In genomic region chr1:245765241-245766000, GRCh38 we compare ENCODE assay signal across 16 cellular contexts.
A peak's percentile ranks its signal among the peaks of the same experiment; 100 is the strongest.
DNase-seq lines count a peak whose midpoint lies in the region; ATAC-seq, FAIRE-seq and TF ChIP-seq lines count a peak whose summit lies in the region.
"Had no signal": no experiment of that assay in that cellular context is flagged by ENCODE, and none has a peak within 500 bp of the region (broad histone marks: within the 10 kb centered on the region; RNA-seq: fewer than 3 reads in every experiment).

No MANE protein-coding gene starts in this region.

- ATAC-seq in GM18520 (IDR thresholded peaks at IDR 0.05; ENCODE audit: unreplicated experiment) (no peak), HG03196 (IDR thresholded peaks at IDR 0.05; ENCODE audit: unreplicated experiment) (no peak)
- ATAC-seq: A549 had no signal

- FAIRE-seq in bronchial epithelial cell (lab: Jason Lieb, UNC) = no peak
- FAIRE-seq: A549 had no signal

- H2AFZ ChIP-seq in ACC112 (ENCODE audit: low read length, unreplicated experiment) = peak overlapping the region; percentile 23

- DNase-seq in HK-2 (ENCODE audit: unreplicated experiment) (peak; percentile 56), bronchial epithelial cell (ENCODE audit: low read depth) (peak; percentile 66), iris pigment epithelial cell (ENCODE audit: low read depth) (peak; percentile 63), T-helper 2 cell (no peak), NCI-H1105 (lab: John Stamatoyannopoulos, UW) (no peak)
- DNase-seq: activated naive CD4-positive, alpha-beta T cell treated with anti-CD3 and anti-CD28 coated beads, Interleukin-2, amount 10 ng/mL, durations not matched to agents 7 days and 5 days; Calu3; NCI-H1048; NCI-H226; ovary; WERI-Rb-1 had no signal

- H3K27me3 ChIP-seq in ACC112 (ENCODE audit: insufficient read depth, low read length) = no peaks in the 10 kb centered on the region
- H3K27me3 ChIP-seq in bronchial epithelial cell (ENCODE audit: control insufficient read depth, insufficient read depth, low read length) = no peaks in the 10 kb centered on the region
- H3K27me3 ChIP-seq: ovary had no signal

- H3K4me1 ChIP-seq in ACC112 (ENCODE audit: control insufficient read depth, insufficient read depth, low read length, unreplicated experiment) = peaks cover 21% of the 10 kb centered on the region
- H3K4me1 ChIP-seq: A549 had no signal

- H3K4me3 ChIP-seq in ACC112 (ENCODE audit: low read depth, low read length) = no peak overlapping the region
- H3K4me3 ChIP-seq in bronchial epithelial cell (ENCODE audit: low read depth, low read length) = no peak overlapping the region
- H3K4me3 ChIP-seq: A549, ovary had no signal

- H3K79me2 ChIP-seq in ACC112 (ENCODE audit: control insufficient read depth, insufficient read depth, low read length, unreplicated experiment) = no peaks in the 10 kb centered on the region

- peaks cover 9% of the 10 kb centered on the region; the same call in 1 of the 2 replicates for H3K36me3 ChIP-seq in ACC112 (ENCODE audit: insufficient read depth, low read length)
- no peaks in the 10 kb centered on the region for H3K36me3 ChIP-seq in bronchial epithelial cell (ENCODE audit: control insufficient read depth, insufficient read depth, low read length)
- H3K36me3 ChIP-seq: ovary, WERI-Rb-1 had no signal

- no peak for TF ChIP-seq CTCF in bronchial epithelial cell (IDR thresholded peaks at IDR 0.05; ENCODE audit: insufficient read depth, low read length, severe bottlenecking)

- peak overlapping the region; percentile 66 for H3K27ac ChIP-seq in ACC112 (ENCODE audit: low read depth, low read length)
- H3K27ac ChIP-seq: A549, epithelial cell of prostate, ovary, WERI-Rb-1 had no signal

Comparison
In these comparisons a context has a peak if more than half of its experiments do, and no peak if none do; other contexts are left out.
1. DNase-seq: peak in HK-2 (single experiment), bronchial epithelial cell (single experiment) and iris pigment epithelial cell (single experiment); none in T-helper 2 cell (0 of 5) and NCI-H1105 (single experiment).